Comparison of ENCODE assay signal across 9 cellular contexts in the genomic region with DNA sequence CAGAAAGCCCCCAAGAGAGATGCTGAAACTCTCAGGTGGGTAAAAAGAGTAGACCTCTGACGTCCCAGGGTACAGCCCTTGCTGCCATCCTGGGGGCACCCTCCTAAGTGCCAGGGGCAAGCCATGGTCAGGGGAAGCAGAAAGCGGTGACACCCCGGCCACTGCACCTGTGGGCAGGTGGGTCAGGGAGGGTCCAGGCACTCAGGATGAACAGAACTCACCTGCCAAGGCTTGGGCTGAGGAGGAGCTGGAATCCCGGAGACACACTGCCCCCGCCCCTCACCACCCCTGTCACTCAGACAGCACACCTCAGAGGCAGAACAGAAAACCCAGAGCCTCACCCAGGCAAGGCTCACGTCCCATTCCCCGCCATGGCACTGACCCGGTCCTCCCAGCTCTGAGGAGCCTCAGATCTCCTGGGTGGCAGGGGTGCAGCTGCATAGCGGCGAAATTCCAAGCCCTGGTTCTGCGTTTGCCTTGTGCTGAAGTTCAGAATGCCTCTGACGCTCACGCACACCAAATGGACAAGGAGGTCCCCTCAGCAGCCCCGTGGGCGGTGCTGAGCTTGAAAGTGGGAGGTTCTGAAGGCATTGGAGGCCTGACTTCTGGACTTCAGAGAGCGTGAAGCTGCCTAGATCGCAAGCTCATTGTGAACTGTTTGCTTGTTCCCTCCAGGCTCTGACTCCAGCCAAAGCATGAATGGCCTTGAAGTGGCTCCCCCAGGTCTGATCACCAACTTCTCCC. TPM values are rescaled to one million over a fixed set of nuclear protein-coding genes. Genes with fewer than 3 reads are reported as not detected.
A peak's percentile ranks its signal among the peaks of the same experiment; 100 is the strongest.
DNase-seq lines count a peak whose midpoint lies in the region; ATAC-seq and TF ChIP-seq lines count a peak whose summit lies in the region.
"Had no signal": no experiment of that assay in that cellular context is flagged by ENCODE, and none has a peak within 500 bp of the region (broad histone marks: within the 10 kb centered on the region; RNA-seq: fewer than 3 reads in every experiment).

No MANE protein-coding gene starts in this region.

- TF ChIP-seq POLR2A in GM18505 (IDR thresholded peaks at IDR 0.05; ENCODE audit: borderline replicate concordance, extremely low read depth, insufficient read depth, insufficient read length) (no peak), sigmoid colon (IDR thresholded peaks at IDR 0.05) (peak in 1 of 2 donors; percentile 49)

- H3K79me2 ChIP-seq in hepatocyte, result no peaks in the 10 kb centered on the region

- no peaks in the 10 kb centered on the region for H3K9me3 Mint-ChIP-seq in MCF 10A (ENCODE audit: unreplicated experiment)

- peaks cover 4% of the 10 kb centered on the region for H3K4me1 Mint-ChIP-seq in MCF 10A (ENCODE audit: insufficient read depth, unreplicated experiment)

- no peaks in the 10 kb centered on the region for H3K27me3 Mint-ChIP-seq in MCF 10A (ENCODE audit: insufficient read depth, unreplicated experiment)

- no peaks in the 10 kb centered on the region for H4K20me1 ChIP-seq in hepatocyte (ENCODE audit: insufficient read depth, poor library complexity, severe bottlenecking)

- H3K27ac Mint-ChIP-seq in MCF 10A (ENCODE audit: low read depth, unreplicated experiment), result no peak overlapping the region

- peak overlapping the region; percentile 86 to 97 (median 92) for H3K27ac ChIP-seq in sigmoid colon
- no peak overlapping the region for H3K27ac ChIP-seq in hepatocyte
- H3K27ac ChIP-seq: KMS-11 had no signal

- CTCF ChIA-PET in MCF 10A (lab: Yijun Ruan, JAX), result interaction anchor here (0.6 to 3.0 kb wide), 24 partner anchors 11 to 1038 kb away, joined by 3 to 12 read pairs (median 3); partner anchors contain the start of gene LIMS2

- TF ChIP-seq CTCF in sigmoid colon (IDR thresholded peaks at IDR 0.05) (peak in 2 of 4 experiments; percentile 0 to 15), hepatocyte (IDR thresholded peaks at IDR 0.05; ENCODE audit: poor library complexity) (no peak), MCF 10A (IDR thresholded peaks at IDR 0.05; ENCODE audit: unreplicated experiment) (no peak)

- H3K36me3 ChIP-seq in NT2/D1 (ENCODE audit: insufficient read depth, insufficient read length, low read length) (peaks cover 20% of the 10 kb centered on the region), sigmoid colon (peaks cover 7 to 41% (median 20%) of the 10 kb centered on the region in 4 donors), hepatocyte (replicated peaks; ENCODE audit: insufficient read depth, low read depth) (no peaks in the 10 kb centered on the region)

- H3K9me2 ChIP-seq in hepatocyte (replicated peaks; ENCODE audit: insufficient read depth), result no peaks in the 10 kb centered on the region

- H3K4me2 ChIP-seq in hepatocyte, result no peak overlapping the region
- H3K4me2 ChIP-seq: KMS-11 had no signal

- H3K9ac ChIP-seq in NT2/D1 (ENCODE audit: insufficient read length, low read depth), result peak overlapping the region; percentile 47
- H3K9ac ChIP-seq: KMS-11 had no signal

- H3K4me3 Mint-ChIP-seq in MCF 10A (ENCODE audit: unreplicated experiment), result no peak overlapping the region

- peak; percentile 9 for ATAC-seq in GM18505 (IDR thresholded peaks at IDR 0.05; ENCODE audit: unreplicated experiment)
- ATAC-seq in Right ventricle myocardium superior (ENCODE audit: poor library complexity), result no peak

- no peaks in the 10 kb centered on the region for H3K27me3 ChIP-seq in NT2/D1 (ENCODE audit: insufficient read depth, insufficient read length)
- no peaks in the 10 kb centered on the region for H3K27me3 ChIP-seq in sigmoid colon
- H3K27me3 ChIP-seq in hepatocyte, result no peaks in the 10 kb centered on the region

- H3K4me3 ChIP-seq in NT2/D1 (ENCODE audit: insufficient read length, low read depth) (no peak overlapping the region), sigmoid colon (peak overlapping the region in 2 of 4 donors; percentile 8 to 36), hepatocyte (no peak overlapping the region)

- POLR2A ChIA-PET in MCF 10A (lab: Yijun Ruan, JAX), result interaction anchor here (0.7 to 1.2 kb wide), 4 partner anchors 10 to 125 kb away, joined by 3 to 7 read pairs (median 4); partner anchors contain the start of genes IWS1 and SFT2D3

- 67 to 75% methylated on average over 17 of the region's 17 CpGs for WGBS in sigmoid colon, 2 donors
- 80% methylated on average over 17 of the region's 17 CpGs for WGBS in hepatocyte (ENCODE audit: low lambda C conversion rate, missing lambda C conversion rate)

- no peak overlapping the region for H2AFZ ChIP-seq in hepatocyte

- TF ChIP-seq EP300 in sigmoid colon (IDR thresholded peaks at IDR 0.05), result no peak

- no peaks in the 10 kb centered on the region for H3K36me3 Mint-ChIP-seq in MCF 10A (ENCODE audit: insufficient read depth, unreplicated experiment)

- intact Hi-C loops in Right ventricle myocardium superior (cut with DNase I), result no loop called here
- intact Hi-C loops in sigmoid colon (cut with DNase I), result no loop called here
- intact Hi-C loops in MCF 10A (cut with micrococcal nuclease), result no loop called here

- no peak for DNase-seq in NT2/D1 (ENCODE audit: low read depth, low spot score)
- peak; percentile 41 for DNase-seq in Right ventricle myocardium superior
- peak; percentile 93 for DNase-seq in sigmoid colon
- DNase-seq in GM19238 (ENCODE audit: insufficient read length, low spot score), result no peak
- DNase-seq in hepatocyte (ENCODE audit: low spot score), result no peak
- no peak for DNase-seq in MCF 10A (ENCODE audit: unreplicated experiment)
- DNase-seq in stimulated activated CD4-positive, alpha-beta T cell treated with anti-CD3 and anti-CD28 coated beads, Interleukin-4, amount 100 ng/mL, for 4 hours, result no peak

- H3K4me1 ChIP-seq in NT2/D1 (ENCODE audit: insufficient read depth, insufficient read length) (peaks cover 39% of the 10 kb centered on the region), sigmoid colon (peaks cover 0 to 99% (median 96%) of the 10 kb centered on the region in 4 donors), hepatocyte (ENCODE audit: insufficient read depth) (no peaks in the 10 kb centered on the region)

- H3K9me3 ChIP-seq in NT2/D1 (ENCODE audit: insufficient read depth, low read length) (no peaks in the 10 kb centered on the region), sigmoid colon (no peaks in the 10 kb centered on the region), hepatocyte (ENCODE audit: low read depth) (no peaks in the 10 kb centered on the region)

- BruUV-seq in MCF 10A (replicated peaks; lab: Mats Ljungman, UMichigan), result no TSS peak

RNA-seq across cellular contexts. Expression of gene GPR17, which starts 4.3 kb away (rescaled TPM):
- not detected for total RNA-seq in Right ventricle myocardium superior
- total RNA-seq in sigmoid colon, result 1 to 10 TPM in 1 of 4 donors, under 1 TPM in 2, not detected in 1; 0.36 to 1.4 (median 0.66) TPM
- polyA plus RNA-seq in sigmoid colon, result under 1 TPM in 2 of 3 donors, not detected in 1; 0.48 to 0.60 TPM
- not detected in 2 replicates for total RNA-seq in hepatocyte
- 0.39 TPM in 1 of 2 replicates, not detected in the other for polyA plus RNA-seq in hepatocyte
- not detected in 2 replicates for total RNA-seq in MCF 10A (2022)

RNA-seq across cellular contexts. Expression of gene LIMS2, which starts 25.1 kb away (rescaled TPM):
- total RNA-seq in Right ventricle myocardium superior (237 TPM), sigmoid colon (100 to 1,000 TPM; 125 to 357 (median 195) TPM), hepatocyte (3.9 and 4.0 TPM in 2 replicates), MCF 10A (2022) (not detected in 2 replicates)
- polyA plus RNA-seq in sigmoid colon (10 to 100 TPM in 2 of 3 donors, 1 to 10 TPM in 1; 3.2 to 40.6 (median 17.4) TPM), hepatocyte (8.3 and 14.9 TPM in 2 replicates)

RNA-seq across cellular contexts. Expression of gene SFT2D3, which starts 51.1 kb away (rescaled TPM):
- total RNA-seq in Right ventricle myocardium superior, result 3.2 TPM
- total RNA-seq in sigmoid colon, result 1 to 10 TPM; 5.6 to 8.6 (median 7.9) TPM
- 1 to 10 TPM; 1.4 to 6.5 (median 1.8) TPM for polyA plus RNA-seq in sigmoid colon
- total RNA-seq in hepatocyte, result 10.2 and 10.7 TPM in 2 replicates
- 1.6 TPM in 1 of 2 replicates, not detected in the other for polyA plus RNA-seq in hepatocyte
- total RNA-seq in MCF 10A (2022), result 3.6 and 4.1 TPM in 2 replicates

Comparison
In these comparisons a context has a peak if more than half of its experiments do, and no peak if none do; other contexts are left out.
1. DNase-seq: peak in Right ventricle myocardium superior (single experiment) and sigmoid colon (single experiment); none in NT2/D1 (single experiment), GM19238 (single experiment), hepatocyte (single experiment), MCF 10A (single experiment) and stimulated activated CD4-positive, alpha-beta T cell treated with anti-CD3 and anti-CD28 coated beads, Interleukin-4, amount 100 ng/mL, for 4 hours (0 of 2).
2. RNA of gene LIMS2, which starts 25.1 kb away (total RNA-seq): 237 TPM in Right ventricle myocardium superior (single experiment) and 125 to 357 TPM in sigmoid colon; 3.9 to 4.0 TPM in hepatocyte and not detected in MCF 10A; every median in the first group is over 10 times any median in the second.